11 cellular contexts compared by ENCODE assay signal in genomic region chr3:105764378-105765376, GRCh38.
DNase-seq lines count a peak whose midpoint lies in the region; ATAC-seq, FAIRE-seq and TF ChIP-seq lines count a peak whose summit lies in the region.
"Had no signal": no experiment of that assay in that cellular context is flagged by ENCODE, and none has a peak within 500 bp of the region (broad histone marks: within the 10 kb centered on the region; RNA-seq: fewer than 3 reads in every experiment).

No MANE protein-coding gene starts in this region.

- no peak for FAIRE-seq in frontal cortex (lab: Jason Lieb, UNC)

- DNase-seq in activated T-cell treated with anti-CD3 and anti-CD28 coated beads, Interleukin-2, amount 50 U/mL, for 24 hours = no peak
- no peak for DNase-seq in activated T-cell treated with anti-CD3 and anti-CD28 coated beads, Interleukin-2, amount 50 U/mL, for 1 hour
- DNase-seq in T-helper 2 cell treated with Interferon-gamma antibody and Interleukin-4, amounts not matched to agents 5 μg/mL and 100 μg/mL, for 36 hours (ENCODE audit: low spot score) = no peak
- DNase-seq in frontal cortex (ENCODE audit: low spot score in 2 of 2) (no peak), sciatic nerve (ENCODE audit: low spot score) (no peak)
- DNase-seq: SHP77 had no signal

- no peak overlapping the region for H3K4me3 ChIP-seq in neutrophil (ENCODE audit: low read depth in 1 of 2, low read length in 1 of 2)

- TF ChIP-seq CTCF in neutrophil (IDR thresholded peaks at IDR 0.05) = no peak

- H3K27ac Mint-ChIP-seq in activated T-cell treated with anti-CD3 and anti-CD28 coated beads, Interleukin-2, amount 50 U/mL, for 24 hours = peak overlapping the region; percentile 37
- peak overlapping the region; percentile 78 for H3K27ac Mint-ChIP-seq in T-helper 2 cell treated with Interferon-gamma antibody and Interleukin-4, amounts not matched to agents 5 μg/mL and 100 μg/mL, for 36 hours
- H3K27ac Mint-ChIP-seq: progenitor cell of endocrine pancreas had no signal

- no peaks in the 10 kb centered on the region for H3K27me3 Mint-ChIP-seq in activated T-cell treated with anti-CD3 and anti-CD28 coated beads, Interleukin-2, amount 50 U/mL, for 24 hours
- no peaks in the 10 kb centered on the region for H3K27me3 Mint-ChIP-seq in T-helper 2 cell treated with Interferon-gamma antibody and Interleukin-4, amounts not matched to agents 5 μg/mL and 100 μg/mL, for 36 hours (ENCODE audit: low read depth)
- H3K27me3 Mint-ChIP-seq: progenitor cell of endocrine pancreas had no signal

- H3K36me3 Mint-ChIP-seq in activated T-cell treated with anti-CD3 and anti-CD28 coated beads, Interleukin-2, amount 50 U/mL, for 24 hours (ENCODE audit: low read depth) = peaks cover 90% of the 10 kb centered on the region
- H3K36me3 Mint-ChIP-seq in T-helper 2 cell treated with Interferon-gamma antibody and Interleukin-4, amounts not matched to agents 5 μg/mL and 100 μg/mL, for 36 hours (ENCODE audit: low read depth) = peaks cover 71% of the 10 kb centered on the region

- peaks cover 77% of the 10 kb centered on the region for H3K4me1 Mint-ChIP-seq in activated T-cell treated with anti-CD3 and anti-CD28 coated beads, Interleukin-2, amount 50 U/mL, for 24 hours (ENCODE audit: low read depth)
- H3K4me1 Mint-ChIP-seq in T-helper 2 cell treated with Interferon-gamma antibody and Interleukin-4, amounts not matched to agents 5 μg/mL and 100 μg/mL, for 36 hours (ENCODE audit: low read depth) = peaks cover 56% of the 10 kb centered on the region

- no peaks in the 10 kb centered on the region for H3K36me3 ChIP-seq in neutrophil

- peak overlapping the region; percentile 79 for H3K27ac ChIP-seq in neutrophil

- peak overlapping the region; percentile 6 for H3K4me3 Mint-ChIP-seq in activated T-cell treated with anti-CD3 and anti-CD28 coated beads, Interleukin-2, amount 50 U/mL, for 24 hours
- H3K4me3 Mint-ChIP-seq in T-helper 2 cell treated with Interferon-gamma antibody and Interleukin-4, amounts not matched to agents 5 μg/mL and 100 μg/mL, for 36 hours = peak overlapping the region; percentile 72

- no peaks in the 10 kb centered on the region for H3K9me3 ChIP-seq in neutrophil

- H3K27me3 ChIP-seq in neutrophil = no peaks in the 10 kb centered on the region

- peaks cover 32 to 50% of the 10 kb centered on the region in 2 experiments for H3K4me1 ChIP-seq in neutrophil (ENCODE audit: control insufficient read depth in 1 of 2, insufficient read depth in 1 of 2, low read depth in 1 of 2, low read length in 1 of 2)

- peaks cover 26% of the 10 kb centered on the region for H3K9me3 Mint-ChIP-seq in activated T-cell treated with anti-CD3 and anti-CD28 coated beads, Interleukin-2, amount 50 U/mL, for 24 hours
- peaks cover 38% of the 10 kb centered on the region for H3K9me3 Mint-ChIP-seq in T-helper 2 cell treated with Interferon-gamma antibody and Interleukin-4, amounts not matched to agents 5 μg/mL and 100 μg/mL, for 36 hours

- peak; percentile 45 for ATAC-seq in HG02981 (IDR thresholded peaks at IDR 0.05; ENCODE audit: unreplicated experiment)
- ATAC-seq in sciatic nerve = no peak
- no peak for ATAC-seq in HG02970 (IDR thresholded peaks at IDR 0.05; ENCODE audit: low FRiP score, unreplicated experiment)
- ATAC-seq: left lobe of liver had no signal

- intact Hi-C loops in sciatic nerve (cut with DNase I) = no loop called here
